In the genomic region with DNA sequence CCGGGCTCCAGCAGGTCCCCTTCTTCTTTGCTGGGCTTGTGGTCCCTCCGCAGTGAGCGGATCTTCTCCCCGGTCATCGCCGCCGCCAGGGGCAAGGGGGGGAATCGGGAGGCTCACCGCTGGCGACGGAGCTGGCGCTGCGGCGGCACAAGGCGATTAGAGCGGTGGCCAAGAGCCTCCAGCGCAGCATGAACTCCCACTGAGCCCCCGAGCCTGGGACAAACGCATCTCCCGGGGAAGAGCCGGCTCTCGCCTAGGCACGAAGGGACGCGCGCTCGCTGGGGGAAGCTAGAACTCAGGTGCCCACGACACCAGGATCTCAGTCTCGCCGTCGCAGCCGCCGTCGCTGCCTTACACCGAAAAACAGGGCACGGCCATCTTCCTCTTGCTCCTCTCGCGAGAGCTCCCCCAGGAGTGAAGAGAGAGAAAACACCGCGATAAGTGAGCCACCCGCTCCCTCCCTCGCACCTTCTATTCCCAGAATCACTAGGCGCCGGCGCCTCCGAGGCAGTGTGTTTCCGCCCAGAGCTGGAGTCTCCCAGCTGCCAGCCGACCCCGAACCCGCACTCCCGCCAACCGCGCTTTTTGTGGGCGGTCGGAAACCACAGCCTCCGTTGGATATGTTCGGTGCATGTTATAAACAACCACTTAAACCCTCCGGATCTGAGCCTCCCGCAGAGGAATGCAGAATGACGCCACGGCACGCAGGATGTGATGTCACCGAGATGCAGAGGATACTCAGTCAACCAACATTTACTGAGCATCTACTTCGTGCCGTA, we compare ENCODE assay signal across 8 cellular contexts. TPM values are rescaled to one million over a fixed set of nuclear protein-coding genes. Genes with fewer than 3 reads are reported as not detected.
DNase-seq lines count a peak whose midpoint lies in the region; ATAC-seq, FAIRE-seq and TF ChIP-seq lines count a peak whose summit lies in the region.

Gene ANKRD13C (minus strand): TSS at position 391 of the 779 bp plus-strand sequence. CDS start 314 bp downstream, at position 77.

- TF ChIP-seq EP300 in HepG2 (IDR thresholded peaks at IDR 0.05; ENCODE audit: low read depth in 2 of 2, low read length in 2 of 2): 0 out of 4 replicates have a peak, but pooled peaks of 1 of the 2 experiments have one; percentile 13
- TF ChIP-seq EP300 in HepG2 (CRISPR knock-in tag; IDR thresholded peaks at IDR 0.05; ENCODE audit: borderline replicate concordance): no peak

- peaks cover 8% of the 10 kb centered on the region; the same call in 1 of the 2 replicates for H4K20me1 ChIP-seq in HepG2 (ENCODE audit: insufficient read depth, low read length)

- H3K27ac ChIP-seq in C4-2B (peak within 1 kb of the TSS; percentile 86), HepG2 (ENCODE audit: extremely low read length, insufficient read depth, low read length) (peak within 1 kb of the TSS; percentile 95)

- WGBS in HepG2 (ENCODE audit: low lambda C conversion rate): under 1% methylated on average over 30 of the region's 65 CpGs

- BruUV-seq in HepG2 (replicated peaks; lab: Mats Ljungman, UMichigan): no TSS peak

- peak; percentile 97 to 98 for TF ChIP-seq POLR2A in HepG2 (IDR thresholded peaks at IDR 0.05; ENCODE audit: insufficient read depth in 1 of 2, low read depth in 2 of 2, low read length in 2 of 2)

- peak; percentile 7; the same call in 1 of the 2 replicates for TF ChIP-seq RAD21 in HepG2 (CRISPR knock-in tag; IDR thresholded peaks at IDR 0.05)

- TF ChIP-seq CTCF in C4-2B (conservative IDR thresholded peaks at IDR 0.05): no peak; the same call in 1 of the 2 replicates
- peak; percentile 15; the same call in 1 of the 2 replicates for TF ChIP-seq CTCF in HepG2 (CRISPR knock-in tag; IDR thresholded peaks at IDR 0.05)

- DNase-seq in NCI-H748 treated with DMSO at 0.1 percent for 48 hours (lab: John Stamatoyannopoulos, UW): peak; percentile 88
- DNase-seq in activated CD4-positive, alpha-beta T cell treated with anti-CD3 and anti-CD28 coated beads, Interleukin-2, amount 50 U/mL, for 4 hours: peak; percentile 88
- DNase-seq in dermis microvascular lymphatic vessel endothelial cell (ENCODE audit: low read depth in 2 of 2): peak; percentile 93 to 96
- DNase-seq in HepG2 (ENCODE audit: low spot score): peak; percentile 95
- DNase-seq in stimulated activated CD4-positive, alpha-beta T cell treated with anti-CD3 and anti-CD28 coated beads, Interleukin-4, amount 100 ng/mL, for 1 hour: peak; percentile 85

- H3K4me3 ChIP-seq in HepG2 (replicated peaks in 1 of 3; ENCODE audit: insufficient read depth in 1 of 3, low read depth in 2 of 3, low read length in 3 of 3): peak within 1 kb of the TSS; percentile 89 to 94 (median 92)

- H3K4me2 ChIP-seq in HepG2 (ENCODE audit: low read depth, low read length): peak within 1 kb of the TSS; percentile 69

- POLR2A ChIA-PET in HepG2 (lab: Yijun Ruan, JAX): interaction anchor here (0.9 to 4.6 kb wide), 17 partner anchors 9 to 727 kb away, joined by 3 to 118 read pairs (median 5); partner anchors contain the start of genes CTH, LRRC40, SRSF11 and ZRANB2

- intact Hi-C loops in HepG2 (cut with micrococcal nuclease; ENCODE audit: unreplicated experiment): loop anchor here (1.0 kb wide), 1 partner anchor 57 kb away; the partner anchor contains the start of gene CTH

- H3K9ac ChIP-seq in HepG2 (ENCODE audit: insufficient read depth, low read depth, low read length): peak within 1 kb of the TSS; percentile 98

- H2AFZ ChIP-seq in HepG2 (ENCODE audit: low read length): peak within 1 kb of the TSS; percentile 50

- H3K27me3 ChIP-seq in HepG2 (ENCODE audit: control insufficient read depth in 1 of 2, insufficient read depth in 2 of 2, low read length in 2 of 2): no peaks in the 10 kb centered on the region; a peak in 1 of 5 replicates

- in situ Hi-C loops in HepG2 (cut with HindIII; ENCODE audit: extremely low pct_ligation_motif_present, low pct_unique_long_range_greater_than_20kb): loop anchor here (5.0 kb wide), 1 partner anchor 58 kb away; the partner anchor contains the start of gene CTH

- peak; percentile 4 for FAIRE-seq in HepG2 (lab: Jason Lieb, UNC)

- peaks cover 31% of the 10 kb centered on the region for H3K4me1 ChIP-seq in HepG2 (ENCODE audit: insufficient read depth, low read length)

- peaks cover 45% of the 10 kb centered on the region for H3K79me2 ChIP-seq in HepG2 (ENCODE audit: insufficient read depth, low read length)

- H3K9me3 ChIP-seq in HepG2 (ENCODE audit: low read length): no peaks in the 10 kb centered on the region

- ATAC-seq in GM19372 (IDR thresholded peaks at IDR 0.05; ENCODE audit: low read depth, unreplicated experiment) (peak; percentile 82), HG03558 (IDR thresholded peaks at IDR 0.05; ENCODE audit: extremely low read depth, unreplicated experiment) (peak; percentile 76), HepG2 (peak; percentile 97)

- CTCF ChIA-PET in HepG2 (lab: Yijun Ruan, JAX; ENCODE audit: low intra/inter-chr PET ratio, low total read pairs): no interaction called here

- peaks cover 0 to 4% of the 10 kb centered on the region in 2 experiments; a peak in 1 of 5 replicates for H3K36me3 ChIP-seq in HepG2 (replicated peaks in 1 of 2; ENCODE audit: control insufficient read depth in 1 of 2, insufficient read depth in 2 of 2, low read length in 2 of 2)

TF ChIP-seq in HepG2, 621 proteins besides CTCF, POLR2A, EP300 and RAD21 (continues in another document):
- TF ChIP-seq ZNF775 (CRISPR knock-in tag; IDR thresholded peaks at IDR 0.05; ENCODE audit: borderline replicate concordance) (0 out of 2 replicates have a peak, but pooled peaks have one; percentile 10), FOXJ3 (CRISPR knock-in tag; IDR thresholded peaks at IDR 0.05; ENCODE audit: borderline replicate concordance) (0 out of 2 replicates have a peak, but pooled peaks have one; percentile 40), HMGXB3 (CRISPR knock-in tag; IDR thresholded peaks at IDR 0.05; ENCODE audit: borderline replicate concordance) (peak; percentile 67; the same call in 1 of the 2 replicates), RARA (CRISPR knock-in tag; IDR thresholded peaks at IDR 0.05) (peak; percentile 29; the same call in 1 of the 2 replicates), ZBTB8A (CRISPR knock-in tag; IDR thresholded peaks at IDR 0.05; ENCODE audit: borderline replicate concordance, low read depth) (peak; percentile 81; the same call in 1 of the 2 replicates), NFYB (CRISPR knock-in tag; IDR thresholded peaks at IDR 0.05) (0 out of 2 replicates have a peak, but pooled peaks have one; percentile 8), HHEX (CRISPR knock-in tag; IDR thresholded peaks at IDR 0.05) (no peak), ARID2 (CRISPR knock-in tag; IDR thresholded peaks at IDR 0.05; ENCODE audit: borderline replicate concordance) (no peak; the same call in 1 of the 2 replicates)

RNA-seq across cellular contexts. Expression of gene ANKRD13C, which starts in this region (rescaled TPM):
- 18.7 and 24.5 TPM in 2 replicates for total RNA-seq in dermis microvascular lymphatic vessel endothelial cell
- total RNA-seq in HepG2 (2016; rRNA removed; fragmentation: Illumina TruSeq; extraction: Trizol): 17.6 and 18.8 TPM in 2 replicates
- total RNA-seq in HepG2 (2016; cell fraction: cytosol; rRNA removed; fragmentation: Illumina TruSeq; extraction: Trizol; ENCODE audit: low read depth): 62.2 and 62.6 TPM in 2 replicates
- 16.1 and 18.3 TPM in 2 replicates for total RNA-seq in HepG2 (2016; cell fraction: insoluble cytoplasmic fraction; rRNA removed; fragmentation: Illumina TruSeq; extraction: Trizol)
- 23.5 and 24.6 TPM in 2 replicates for total RNA-seq in HepG2 (2016; cell fraction: membrane; rRNA removed; fragmentation: Illumina TruSeq; extraction: Trizol)
- 18.4 and 21.6 TPM in 2 replicates for total RNA-seq in HepG2 (2016; cell fraction: nucleus; rRNA removed; fragmentation: Illumina TruSeq; extraction: Trizol)
- 5.3 and 6.2 TPM in 2 replicates for polyA plus RNA-seq in HepG2 (2011; rRNA removed)
- polyA plus RNA-seq in HepG2 (2011; cell fraction: cytosol; rRNA removed): 3.4 and 3.7 TPM in 2 replicates
- polyA plus RNA-seq in HepG2 (2011; cell fraction: nucleus; rRNA removed): 9.3 and 9.6 TPM in 2 replicates
- 8.0 and 8.8 TPM in 2 replicates for polyA plus RNA-seq in HepG2 (2012)
- 1.6 and 2.2 TPM in 2 replicates for polyA plus RNA-seq in HepG2 (2016; cell fraction: cytosol; fragmentation: Illumina TruSeq; extraction: Trizol; ENCODE audit: low read depth)
- 17.0 and 17.6 TPM in 2 replicates for polyA plus RNA-seq in HepG2 (2016; cell fraction: insoluble cytoplasmic fraction; fragmentation: Illumina TruSeq; extraction: Trizol; ENCODE audit: low read depth)
- 7.0 TPM in 2 replicates for polyA plus RNA-seq in HepG2 (2016; cell fraction: membrane; fragmentation: Illumina TruSeq; extraction: Trizol; ENCODE audit: low read depth)
- polyA plus RNA-seq in HepG2 (2016; cell fraction: nucleus; fragmentation: Illumina TruSeq; extraction: Trizol; ENCODE audit: insufficient read depth, low read depth): 14.0 and 20.5 TPM in 2 replicates
- 10.5 and 13.4 TPM in 2 replicates for polyA minus RNA-seq in HepG2 (2011; rRNA and poly(A)+ RNA removed; ENCODE audit: low replicate concordance)
- 8.9 and 9.1 TPM in 2 replicates for polyA minus RNA-seq in HepG2 (2011; cell fraction: cytosol; rRNA and poly(A)+ RNA removed)
- 42.4 and 46.0 TPM in 2 replicates for polyA minus RNA-seq in HepG2 (2011; cell fraction: nucleus; rRNA and poly(A)+ RNA removed)

Comparison
In these comparisons a context has a peak if more than half of its experiments do, and no peak if none do; other contexts are left out.
1. Peak in every context shown above with its lines: DNase-seq, ATAC-seq, H3K4me3 ChIP-seq and H3K27ac ChIP-seq.